ENCODE assay signal across 15 cellular contexts in the genomic region with DNA sequence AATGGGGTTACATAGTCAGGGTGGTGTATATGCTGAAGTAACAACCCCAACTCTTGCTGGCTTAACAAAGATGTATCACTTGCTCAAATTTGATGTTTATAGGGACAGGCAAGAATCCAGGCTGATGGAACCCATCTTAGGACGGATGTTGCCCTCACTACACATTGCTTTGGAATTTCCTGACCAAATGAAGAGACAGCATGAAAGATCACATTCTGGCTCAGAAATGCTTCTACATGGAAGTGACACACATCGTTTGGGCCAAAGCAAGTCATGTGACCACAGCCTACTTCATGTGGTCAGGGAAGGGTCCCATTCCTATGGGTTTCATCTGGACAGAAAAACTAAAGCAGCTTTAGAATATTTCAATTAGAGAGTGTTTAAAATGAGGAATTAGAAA.
DNase-seq lines count a peak whose midpoint lies in the region; ATAC-seq and TF ChIP-seq lines count a peak whose summit lies in the region.
"Had no signal": no experiment of that assay in that cellular context is flagged by ENCODE, and none has a peak within 500 bp of the region (broad histone marks: within the 10 kb centered on the region; RNA-seq: fewer than 3 reads in every experiment).

No MANE protein-coding gene starts in this region.

- intact Hi-C loops in natural killer cell (cut with micrococcal nuclease) = no loop called here

- no peaks in the 10 kb centered on the region for H3K27me3 Mint-ChIP-seq in chondrocyte (ENCODE audit: low read depth)
- H3K27me3 Mint-ChIP-seq in natural killer cell (ENCODE audit: low read depth in 2 of 2) = peaks cover 0 to 2% of the 10 kb centered on the region in 2 donors
- H3K27me3 Mint-ChIP-seq: CD4-positive, alpha-beta memory T cell had no signal

- TF ChIP-seq CTCF in chondrocyte (IDR thresholded peaks at IDR 0.05) = no peak
- no peak for TF ChIP-seq CTCF in natural killer cell (IDR thresholded peaks at IDR 0.05)

- H3K9me3 ChIP-seq in adipocyte (ENCODE audit: control insufficient read depth, low read length) = no peaks in the 10 kb centered on the region
- H3K9me3 ChIP-seq: A549 had no signal

- DNase-seq in Daoy (ENCODE audit: low read depth) = peak; percentile 72
- peak; percentile 30 for DNase-seq in adipocyte (ENCODE audit: low read depth)
- no peak for DNase-seq in chondrocyte (ENCODE audit: low spot score)
- DNase-seq in iris pigment epithelial cell (ENCODE audit: low read depth) = peak; percentile 10
- DNase-seq in NCI-H2196 treated with DMSO at 0.1 percent for 48 hours (lab: John Stamatoyannopoulos, UW; ENCODE audit: unreplicated experiment) = no peak
- DNase-seq in ureter (ENCODE audit: low spot score) = no peak
- no peak for DNase-seq in stimulated activated CD4-positive, alpha-beta T cell treated with anti-CD3 and anti-CD28 coated beads, Interleukin-12 subunit alpha, Interleukin-12 subunit beta, amount 100 ng/mL, for 4 hours
- no peak for DNase-seq in natural killer cell
- DNase-seq: CD4-positive, alpha-beta memory T cell; DND-41; HCEC 1CT had no signal

- peak overlapping the region; percentile 32 for H3K27ac Mint-ChIP-seq in chondrocyte (ENCODE audit: unreplicated experiment)
- H3K27ac Mint-ChIP-seq in natural killer cell = no peak overlapping the region
- H3K27ac Mint-ChIP-seq: CD14-positive monocyte; CD4-positive, alpha-beta memory T cell; GM23338 had no signal

- no peak overlapping the region for H3K4me3 ChIP-seq in adipocyte (ENCODE audit: low read length)
- H3K4me3 ChIP-seq: A549, BLaER1, GM23338 had no signal

- no peak for ATAC-seq in natural killer cell
- ATAC-seq: A549, GM23338 had no signal

- H3K27me3 ChIP-seq in adipocyte (replicated peaks; ENCODE audit: control insufficient read depth, insufficient read depth, low read length) = no peaks in the 10 kb centered on the region
- H3K27me3 ChIP-seq: BLaER1 had no signal

- H3K4me1 ChIP-seq in adipocyte (ENCODE audit: control insufficient read depth, insufficient read depth, low read length) = no peaks in the 10 kb centered on the region
- H3K4me1 ChIP-seq: A549 had no signal

- peaks cover 4% of the 10 kb centered on the region for H3K36me3 Mint-ChIP-seq in chondrocyte (ENCODE audit: low read depth)
- H3K36me3 Mint-ChIP-seq in natural killer cell = no peaks in the 10 kb centered on the region
- H3K36me3 Mint-ChIP-seq: CD14-positive monocyte; CD4-positive, alpha-beta memory T cell had no signal

- H3K9ac ChIP-seq in adipocyte (ENCODE audit: low read length) = no peak overlapping the region
- H3K9ac ChIP-seq: BLaER1 had no signal

- H3K4me3 Mint-ChIP-seq in chondrocyte (ENCODE audit: unreplicated experiment) = no peak overlapping the region
- no peak overlapping the region for H3K4me3 Mint-ChIP-seq in natural killer cell
- H3K4me3 Mint-ChIP-seq: CD14-positive monocyte; CD4-positive, alpha-beta memory T cell; GM23338 had no signal

- H3K36me3 ChIP-seq in adipocyte (ENCODE audit: control insufficient read depth, insufficient read depth, low read length, severe bottlenecking) = no peaks in the 10 kb centered on the region
- H3K36me3 ChIP-seq: BLaER1 had no signal

- peaks cover 23% of the 10 kb centered on the region for H3K9me3 Mint-ChIP-seq in chondrocyte (ENCODE audit: low read depth)
- no peaks in the 10 kb centered on the region for H3K9me3 Mint-ChIP-seq in natural killer cell

- peaks cover 7% of the 10 kb centered on the region for H3K4me1 Mint-ChIP-seq in chondrocyte (ENCODE audit: low read depth)
- no peaks in the 10 kb centered on the region for H3K4me1 Mint-ChIP-seq in natural killer cell
- H3K4me1 Mint-ChIP-seq: CD14-positive monocyte; CD4-positive, alpha-beta memory T cell; GM23338 had no signal

Comparison
In these comparisons a context has a peak if more than half of its experiments do, and no peak if none do; other contexts are left out.
1. DNase-seq: peak in Daoy (single experiment), adipocyte (single experiment) and iris pigment epithelial cell (single experiment); none in chondrocyte (single experiment), NCI-H2196 treated with DMSO at 0.1 percent for 48 hours (single experiment), ureter (single experiment), stimulated activated CD4-positive, alpha-beta T cell treated with anti-CD3 and anti-CD28 coated beads, Interleukin-12 subunit alpha, Interleukin-12 subunit beta, amount 100 ng/mL, for 4 hours (single experiment) and natural killer cell (single experiment).